ENCODE assay signal across 1 cellular context in genomic region chr18:3246636-3247242, GRCh38.
TF ChIP-seq lines count a peak whose summit lies in the region.

No MANE protein-coding gene starts in this region.

TF ChIP-seq in HepG2, 621 proteins besides CTCF, POLR2A, EP300 and RAD21 (continued from another document):
- TF ChIP-seq SNAPC4 (CRISPR knock-in tag; IDR thresholded peaks at IDR 0.05) (0 out of 2 replicates have a peak, but pooled peaks have one; percentile 8), ZNF703 (CRISPR knock-in tag; IDR thresholded peaks at IDR 0.05; ENCODE audit: borderline replicate concordance) (0 out of 2 replicates have a peak, but pooled peaks have one; percentile 11), SIN3A (IDR thresholded peaks at IDR 0.05; ENCODE audit: borderline replicate concordance, low read depth, low read length) (peak; percentile 23; the same call in 1 of the 2 replicates), ZNF337 (CRISPR knock-in tag; IDR thresholded peaks at IDR 0.05; ENCODE audit: borderline replicate concordance, low read depth) (0 out of 2 replicates have a peak, but pooled peaks have one; percentile 13), MTERF4 (CRISPR knock-in tag; IDR thresholded peaks at IDR 0.05) (peak; percentile 16; the same call in 1 of the 2 replicates), ARNT2 (CRISPR knock-in tag; IDR thresholded peaks at IDR 0.05; ENCODE audit: low read depth) (peak; percentile 61; the same call in 1 of the 2 replicates), ZNF564 (CRISPR knock-in tag; IDR thresholded peaks at IDR 0.05) (peak; percentile 64; the same call in 1 of the 2 replicates), SKIL (CRISPR knock-in tag; IDR thresholded peaks at IDR 0.05; ENCODE audit: borderline replicate concordance) (peak; percentile 27; the same call in 1 of the 2 replicates), ZNF142 (CRISPR knock-in tag; IDR thresholded peaks at IDR 0.05) (0 out of 2 replicates have a peak, but pooled peaks have one; percentile 26), ZNF670 (CRISPR knock-in tag; IDR thresholded peaks at IDR 0.05; ENCODE audit: borderline replicate concordance) (0 out of 2 replicates have a peak, but pooled peaks have one; percentile 1), NFE2L2 (IDR thresholded peaks at IDR 0.05; ENCODE audit: low read length) (no peak), ZNF232 (CRISPR knock-in tag; IDR thresholded peaks at IDR 0.05; ENCODE audit: borderline replicate concordance) (peak; percentile 40; the same call in 1 of the 2 replicates), ZBTB20 (CRISPR knock-in tag; IDR thresholded peaks at IDR 0.05; ENCODE audit: borderline replicate concordance, low read depth) (peak; percentile 37; the same call in 1 of the 2 replicates), MTF2 (CRISPR knock-in tag; IDR thresholded peaks at IDR 0.05; ENCODE audit: borderline replicate concordance) (no peak)
- TF ChIP-seq, protein P1, sequence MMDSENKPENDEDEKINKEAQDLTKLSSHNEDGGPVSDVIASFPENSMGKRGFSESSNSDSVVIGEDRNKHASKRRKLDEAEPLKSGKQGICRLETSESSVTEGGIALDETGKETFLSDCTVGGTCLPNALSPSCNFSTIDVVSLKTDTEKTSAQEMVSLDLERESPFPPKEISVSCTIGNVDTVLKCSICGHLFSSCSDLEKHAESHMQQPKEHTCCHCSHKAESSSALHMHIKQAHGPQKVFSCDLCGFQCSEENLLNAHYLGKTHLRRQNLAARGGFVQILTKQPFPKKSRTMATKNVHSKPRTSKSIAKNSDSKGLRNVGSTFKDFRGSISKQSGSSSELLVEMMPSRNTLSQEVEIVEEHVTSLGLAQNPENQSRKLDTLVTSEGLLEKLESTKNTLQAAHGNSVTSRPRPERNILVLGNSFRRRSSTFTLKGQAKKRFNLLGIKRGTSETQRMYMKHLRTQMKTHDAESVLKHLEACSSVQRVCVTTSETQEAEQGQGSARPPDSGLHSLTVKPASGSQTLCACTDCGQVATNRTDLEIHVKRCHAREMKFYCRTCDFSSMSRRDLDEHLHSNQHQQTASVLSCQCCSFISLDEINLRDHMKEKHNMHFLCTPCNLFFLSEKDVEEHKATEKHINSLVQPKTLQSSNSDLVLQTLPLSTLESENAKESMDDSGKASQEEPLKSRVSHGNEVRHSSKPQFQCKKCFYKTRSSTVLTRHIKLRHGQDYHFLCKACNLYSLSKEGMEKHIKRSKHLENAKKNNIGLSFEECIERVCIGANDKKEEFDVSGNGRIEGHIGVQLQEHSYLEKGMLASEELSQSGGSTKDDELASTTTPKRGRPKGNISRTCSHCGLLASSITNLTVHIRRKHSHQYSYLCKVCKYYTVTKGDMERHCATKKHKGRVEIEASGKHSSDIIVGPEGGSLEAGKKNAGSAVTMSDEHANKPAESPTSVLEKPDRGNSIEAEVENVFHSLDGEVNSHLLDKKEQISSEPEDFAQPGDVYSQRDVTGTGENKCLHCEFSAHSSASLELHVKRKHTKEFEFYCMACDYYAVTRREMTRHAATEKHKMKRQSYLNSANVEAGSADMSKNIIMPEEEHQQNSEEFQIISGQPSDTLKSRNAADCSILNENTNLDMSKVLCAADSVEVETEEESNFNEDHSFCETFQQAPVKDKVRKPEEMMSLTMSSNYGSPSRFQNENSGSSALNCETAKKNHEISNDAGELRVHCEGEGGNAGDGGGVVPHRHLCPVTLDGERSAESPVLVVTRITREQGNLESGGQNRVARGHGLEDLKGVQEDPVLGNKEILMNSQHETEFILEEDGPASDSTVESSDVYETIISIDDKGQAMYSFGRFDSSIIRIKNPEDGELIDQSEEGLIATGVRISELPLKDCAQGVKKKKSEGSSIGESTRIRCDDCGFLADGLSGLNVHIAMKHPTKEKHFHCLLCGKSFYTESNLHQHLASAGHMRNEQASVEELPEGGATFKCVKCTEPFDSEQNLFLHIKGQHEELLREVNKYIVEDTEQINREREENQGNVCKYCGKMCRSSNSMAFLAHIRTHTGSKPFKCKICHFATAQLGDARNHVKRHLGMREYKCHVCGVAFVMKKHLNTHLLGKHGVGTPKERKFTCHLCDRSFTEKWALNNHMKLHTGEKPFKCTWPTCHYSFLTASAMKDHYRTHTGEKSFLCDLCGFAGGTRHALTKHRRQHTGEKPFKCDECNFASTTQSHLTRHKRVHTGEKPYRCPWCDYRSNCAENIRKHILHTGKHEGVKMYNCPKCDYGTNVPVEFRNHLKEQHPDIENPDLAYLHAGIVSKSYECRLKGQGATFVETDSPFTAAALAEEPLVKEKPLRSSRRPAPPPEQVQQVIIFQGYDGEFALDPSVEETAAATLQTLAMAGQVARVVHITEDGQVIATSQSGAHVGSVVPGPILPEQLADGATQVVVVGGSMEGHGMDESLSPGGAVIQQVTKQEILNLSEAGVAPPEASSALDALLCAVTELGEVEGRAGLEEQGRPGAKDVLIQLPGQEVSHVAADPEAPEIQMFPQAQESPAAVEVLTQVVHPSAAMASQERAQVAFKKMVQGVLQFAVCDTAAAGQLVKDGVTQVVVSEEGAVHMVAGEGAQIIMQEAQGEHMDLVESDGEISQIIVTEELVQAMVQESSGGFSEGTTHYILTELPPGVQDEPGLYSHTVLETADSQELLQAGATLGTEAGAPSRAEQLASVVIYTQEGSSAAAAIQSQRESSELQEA (CRISPR knock-in tag; IDR thresholded peaks at IDR 0.05; ENCODE audit: not compliant biosample characterization): peak; percentile 2
